In genomic region chr13:113783966-113784644, GRCh38 we compare ENCODE assay signal across 1 cellular context.
TF ChIP-seq lines count a peak whose summit lies in the region.

No MANE protein-coding gene starts in this region.

TF ChIP-seq in GM23338, 12 proteins besides CTCF, POLR2A, EP300 and RAD21 (continued from another document):
- TF ChIP-seq, protein P1, sequence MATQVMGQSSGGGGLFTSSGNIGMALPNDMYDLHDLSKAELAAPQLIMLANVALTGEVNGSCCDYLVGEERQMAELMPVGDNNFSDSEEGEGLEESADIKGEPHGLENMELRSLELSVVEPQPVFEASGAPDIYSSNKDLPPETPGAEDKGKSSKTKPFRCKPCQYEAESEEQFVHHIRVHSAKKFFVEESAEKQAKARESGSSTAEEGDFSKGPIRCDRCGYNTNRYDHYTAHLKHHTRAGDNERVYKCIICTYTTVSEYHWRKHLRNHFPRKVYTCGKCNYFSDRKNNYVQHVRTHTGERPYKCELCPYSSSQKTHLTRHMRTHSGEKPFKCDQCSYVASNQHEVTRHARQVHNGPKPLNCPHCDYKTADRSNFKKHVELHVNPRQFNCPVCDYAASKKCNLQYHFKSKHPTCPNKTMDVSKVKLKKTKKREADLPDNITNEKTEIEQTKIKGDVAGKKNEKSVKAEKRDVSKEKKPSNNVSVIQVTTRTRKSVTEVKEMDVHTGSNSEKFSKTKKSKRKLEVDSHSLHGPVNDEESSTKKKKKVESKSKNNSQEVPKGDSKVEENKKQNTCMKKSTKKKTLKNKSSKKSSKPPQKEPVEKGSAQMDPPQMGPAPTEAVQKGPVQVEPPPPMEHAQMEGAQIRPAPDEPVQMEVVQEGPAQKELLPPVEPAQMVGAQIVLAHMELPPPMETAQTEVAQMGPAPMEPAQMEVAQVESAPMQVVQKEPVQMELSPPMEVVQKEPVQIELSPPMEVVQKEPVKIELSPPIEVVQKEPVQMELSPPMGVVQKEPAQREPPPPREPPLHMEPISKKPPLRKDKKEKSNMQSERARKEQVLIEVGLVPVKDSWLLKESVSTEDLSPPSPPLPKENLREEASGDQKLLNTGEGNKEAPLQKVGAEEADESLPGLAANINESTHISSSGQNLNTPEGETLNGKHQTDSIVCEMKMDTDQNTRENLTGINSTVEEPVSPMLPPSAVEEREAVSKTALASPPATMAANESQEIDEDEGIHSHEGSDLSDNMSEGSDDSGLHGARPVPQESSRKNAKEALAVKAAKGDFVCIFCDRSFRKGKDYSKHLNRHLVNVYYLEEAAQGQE (IDR thresholded peaks at IDR 0.05; ENCODE audit: unreplicated experiment) = no peak
